Comparison of ENCODE assay signal across 12 cellular contexts in genomic region chr21:33236013-33236686, GRCh38. TPM values are rescaled to one million over a fixed set of nuclear protein-coding genes. Genes with fewer than 3 reads are reported as not detected.
DNase-seq lines count a peak whose midpoint lies in the region; ATAC-seq and TF ChIP-seq lines count a peak whose summit lies in the region.
"Had no signal": no experiment of that assay in that cellular context is flagged by ENCODE, and none has a peak within 500 bp of the region (broad histone marks: within the 10 kb centered on the region; RNA-seq: fewer than 3 reads in every experiment).

No MANE protein-coding gene starts in this region.

- no peaks in the 10 kb centered on the region for H4K20me1 ChIP-seq in KMS-11 (ENCODE audit: insufficient read depth)

- H3K4me3 Mint-ChIP-seq in CD8-positive, alpha-beta memory T cell, result peak overlapping the region in 3 of 7 donors; percentile 22 to 27 (median 24)
- H3K4me3 Mint-ChIP-seq in activated naive CD8-positive, alpha-beta T cell treated with anti-CD3 and anti-CD28 coated beads for 36 hours, result no peak overlapping the region
- peak overlapping the region; percentile 45 for H3K4me3 Mint-ChIP-seq in natural killer cell treated with Interleukin-12 subunit alpha and Interleukin-12 subunit beta and Interleukin-15 and Interleukin-18, amount 100 ng/mL, for 72 hours

- ATAC-seq in natural killer cell treated with Interleukin-12 subunit alpha and Interleukin-12 subunit beta and Interleukin-15 and Interleukin-18, amount 100 ng/mL, for 72 hours, result no peak
- ATAC-seq: activated naive CD4-positive, alpha-beta T cell treated with anti-CD3 and anti-CD28 coated beads, Interleukin-2, amount 50 U/mL, for 72 hours had no signal

- peaks cover 91% of the 10 kb centered on the region for H3K4me1 ChIP-seq in CD8-positive, alpha-beta memory T cell (ENCODE audit: insufficient read depth, low read length)
- H3K4me1 ChIP-seq in KMS-11 (ENCODE audit: low read depth, poor library complexity, severe bottlenecking), result peaks cover 96% of the 10 kb centered on the region

- H3K9me3 Mint-ChIP-seq in CD8-positive, alpha-beta memory T cell, result no peaks in the 10 kb centered on the region
- no peaks in the 10 kb centered on the region for H3K9me3 Mint-ChIP-seq in activated naive CD8-positive, alpha-beta T cell treated with anti-CD3 and anti-CD28 coated beads for 36 hours
- H3K9me3 Mint-ChIP-seq in natural killer cell treated with Interleukin-12 subunit alpha and Interleukin-12 subunit beta and Interleukin-15 and Interleukin-18, amount 100 ng/mL, for 72 hours, result no peaks in the 10 kb centered on the region
- H3K9me3 Mint-ChIP-seq: activated naive CD4-positive, alpha-beta T cell treated with anti-CD3 and anti-CD28 coated beads, Interleukin-2, amount 50 U/mL, for 72 hours had no signal

- POLR2A ChIA-PET in CD8-positive, alpha-beta memory T cell (lab: Charles Lee), result no interaction called here
- POLR2A ChIA-PET in RWPE1 (lab: Yijun Ruan, JAX; ENCODE audit: low non-redundant PET), result no interaction called here

- peaks cover 83% of the 10 kb centered on the region for H3K79me2 ChIP-seq in KMS-11 (ENCODE audit: insufficient read depth, low read depth)

- H3K27me3 Mint-ChIP-seq in CD8-positive, alpha-beta memory T cell, result no peaks in the 10 kb centered on the region
- H3K27me3 Mint-ChIP-seq in activated naive CD8-positive, alpha-beta T cell treated with anti-CD3 and anti-CD28 coated beads for 36 hours, result no peaks in the 10 kb centered on the region
- H3K27me3 Mint-ChIP-seq in natural killer cell treated with Interleukin-12 subunit alpha and Interleukin-12 subunit beta and Interleukin-15 and Interleukin-18, amount 100 ng/mL, for 72 hours, result no peaks in the 10 kb centered on the region

- TF ChIP-seq CTCF in KMS-11 (conservative IDR thresholded peaks at IDR 0.05; ENCODE audit: low read depth, low read length) (no peak), RWPE1 (conservative IDR thresholded peaks at IDR 0.05; ENCODE audit: low read depth) (no peak)

- peak overlapping the region; percentile 91 for H3K4me2 ChIP-seq in KMS-11

- H3K27ac Mint-ChIP-seq in CD8-positive, alpha-beta memory T cell, result peak overlapping the region in 5 of 8 donors; percentile 71 to 84 (median 75)
- peak overlapping the region; percentile 90 for H3K27ac Mint-ChIP-seq in activated naive CD8-positive, alpha-beta T cell treated with anti-CD3 and anti-CD28 coated beads for 36 hours
- peak overlapping the region; percentile 82 to 83 for H3K27ac Mint-ChIP-seq in natural killer cell treated with Interleukin-12 subunit alpha and Interleukin-12 subunit beta and Interleukin-15 and Interleukin-18, amount 100 ng/mL, for 72 hours

- no peak overlapping the region for H2AFZ ChIP-seq in KMS-11 (ENCODE audit: low read depth)

- no peaks in the 10 kb centered on the region for H3K9me3 ChIP-seq in CD8-positive, alpha-beta memory T cell (ENCODE audit: low read length)
- H3K9me3 ChIP-seq: psoas muscle had no signal

- peaks cover 88 to 94% (median 94%) of the 10 kb centered on the region in 3 donors for H3K4me1 Mint-ChIP-seq in CD8-positive, alpha-beta memory T cell
- H3K4me1 Mint-ChIP-seq in activated naive CD8-positive, alpha-beta T cell treated with anti-CD3 and anti-CD28 coated beads for 36 hours, result peaks cover 73% of the 10 kb centered on the region
- H3K4me1 Mint-ChIP-seq in natural killer cell treated with Interleukin-12 subunit alpha and Interleukin-12 subunit beta and Interleukin-15 and Interleukin-18, amount 100 ng/mL, for 72 hours (ENCODE audit: low read depth in 2 of 2), result peaks cover 63 to 75% of the 10 kb centered on the region in 2 donors

- no peak for DNase-seq in CD8-positive, alpha-beta memory T cell
- DNase-seq in activated naive CD8-positive, alpha-beta T cell treated with anti-CD3 and anti-CD28 coated beads for 36 hours, result no peak
- DNase-seq in natural killer cell treated with Interleukin-12 subunit alpha and Interleukin-12 subunit beta and Interleukin-15 and Interleukin-18, amount 100 ng/mL, for 72 hours (ENCODE audit: low spot score), result no peak
- DNase-seq in SKM-1 (lab: John Stamatoyannopoulos, UW; ENCODE audit: unreplicated experiment) (no peak), NCI-H187 treated with DMSO at 0.1 percent for 48 hours (lab: John Stamatoyannopoulos, UW) (no peak), RWPE1 (ENCODE audit: low spot score) (no peak)
- DNase-seq: activated CD8-positive, alpha-beta memory T cell treated with anti-CD3 and anti-CD28 coated beads, Interleukin-2, amount 50 U/mL, for 4 hours; brain microvascular endothelial cell; psoas muscle; trophoblast cell had no signal

- peaks cover 0 to 33% (median 10%) of the 10 kb centered on the region in 3 donors for H3K36me3 Mint-ChIP-seq in CD8-positive, alpha-beta memory T cell
- peaks cover 48% of the 10 kb centered on the region for H3K36me3 Mint-ChIP-seq in activated naive CD8-positive, alpha-beta T cell treated with anti-CD3 and anti-CD28 coated beads for 36 hours
- peaks cover 11% of the 10 kb centered on the region for H3K36me3 Mint-ChIP-seq in natural killer cell treated with Interleukin-12 subunit alpha and Interleukin-12 subunit beta and Interleukin-15 and Interleukin-18, amount 100 ng/mL, for 72 hours

- no peak overlapping the region for H3K4me3 ChIP-seq in CD8-positive, alpha-beta memory T cell (ENCODE audit: low read length)
- no peak overlapping the region for H3K4me3 ChIP-seq in KMS-11 (IDR thresholded peaks at IDR 0.05; ENCODE audit: insufficient read depth, low read depth, low read length)
- H3K4me3 ChIP-seq: psoas muscle had no signal

- H3K9ac ChIP-seq in KMS-11, result peak overlapping the region; percentile 73; the same call in 1 of the 2 replicates

- no peaks in the 10 kb centered on the region for H3K36me3 ChIP-seq in CD8-positive, alpha-beta memory T cell (ENCODE audit: insufficient read depth, low read length)
- H3K36me3 ChIP-seq in KMS-11 (ENCODE audit: insufficient read depth), result peaks cover 3% of the 10 kb centered on the region; the same call in 1 of the 2 replicates
- H3K36me3 ChIP-seq: brain microvascular endothelial cell had no signal

- no peaks in the 10 kb centered on the region for H3K27me3 ChIP-seq in CD8-positive, alpha-beta memory T cell (ENCODE audit: insufficient read depth, low read length, poor library complexity, severe bottlenecking)
- no peaks in the 10 kb centered on the region for H3K27me3 ChIP-seq in KMS-11 (ENCODE audit: insufficient read depth, low read depth)
- H3K27me3 ChIP-seq: brain microvascular endothelial cell had no signal

- CTCF ChIA-PET in CD8-positive, alpha-beta memory T cell (lab: Charles Lee), result no interaction called here
- CTCF ChIA-PET in RWPE1 (lab: Yijun Ruan, JAX), result interaction anchor here (0.7 kb wide), 1 partner anchor 64 kb away, joined by 3 read pairs; no protein-coding TSS in a partner anchor

- H3K27ac ChIP-seq in CD8-positive, alpha-beta memory T cell (ENCODE audit: low read depth, low read length), result no peak overlapping the region
- H3K27ac ChIP-seq in KMS-11, result peak overlapping the region; percentile 95
- no peak overlapping the region for H3K27ac ChIP-seq in RWPE1
- H3K27ac ChIP-seq: brain microvascular endothelial cell, psoas muscle had no signal

RNA-seq across cellular contexts. Expression of gene IFNAR2, which starts 6.4 kb away (rescaled TPM):
- 10 to 100 TPM; 23.4 to 26.4 TPM for total RNA-seq in CD8-positive, alpha-beta memory T cell
- polyA plus RNA-seq in CD8-positive, alpha-beta memory T cell, result 85.3 TPM
- total RNA-seq in activated naive CD8-positive, alpha-beta T cell treated with anti-CD3 and anti-CD28 coated beads for 36 hours, result 10 to 100 TPM; 36.9 to 43.7 TPM
- 10 to 100 TPM; 16.9 to 17.6 TPM for total RNA-seq in natural killer cell treated with Interleukin-12 subunit alpha and Interleukin-12 subunit beta and Interleukin-15 and Interleukin-18, amount 100 ng/mL, for 72 hours

RNA-seq across cellular contexts. Expression of gene IL10RB, which starts 30.0 kb away (rescaled TPM):
- total RNA-seq in CD8-positive, alpha-beta memory T cell, result 10 to 100 TPM; 23.4 to 25.3 TPM
- 51.4 TPM for polyA plus RNA-seq in CD8-positive, alpha-beta memory T cell
- total RNA-seq in activated naive CD8-positive, alpha-beta T cell treated with anti-CD3 and anti-CD28 coated beads for 36 hours, result 10 to 100 TPM; 25.3 to 25.9 TPM
- total RNA-seq in natural killer cell treated with Interleukin-12 subunit alpha and Interleukin-12 subunit beta and Interleukin-15 and Interleukin-18, amount 100 ng/mL, for 72 hours, result 10 to 100 TPM; 19.9 to 22.2 TPM
